ENCODE assay signal across 2 cellular contexts in genomic region chr10:20156511-20156910, GRCh38.
TF ChIP-seq lines count a peak whose summit lies in the region.

No MANE protein-coding gene starts in this region.

TF ChIP-seq in HepG2, 621 proteins besides CTCF, POLR2A, EP300 and RAD21:
- TF ChIP-seq SIN3B (IDR thresholded peaks at IDR 0.05; ENCODE audit: low read length) (no peak), RBFOX2 (IDR thresholded peaks at IDR 0.05; ENCODE audit: low read depth, low read length) (no peak), CEBPB (IDR thresholded peaks at IDR 0.05; ENCODE audit: borderline replicate concordance, low read depth, low read length) (peak; percentile 58; the same call in 1 of the 2 replicates), BRD4 (CRISPR knock-in tag; IDR thresholded peaks at IDR 0.05) (no peak)

TF ChIP-seq in IMR-90, 13 proteins besides CTCF, POLR2A, EP300 and RAD21:
- TF ChIP-seq BHLHE40 (IDR thresholded peaks at IDR 0.05; ENCODE audit: low read depth, low read length) (no peak), CEBPB (IDR thresholded peaks at IDR 0.05; ENCODE audit: low read depth, low read length) (0 out of 2 replicates have a peak, but pooled peaks have one; percentile 16), FOS (IDR thresholded peaks at IDR 0.05; ENCODE audit: low read depth, low read length) (no peak), ELK1 (IDR thresholded peaks at IDR 0.05; ENCODE audit: borderline replicate concordance, low read depth, low read length) (no peak)
